ENCODE assay signal across 8 cellular contexts in genomic region chr1:226186124-226187018, GRCh38. TPM values are rescaled to one million over a fixed set of nuclear protein-coding genes. Genes with fewer than 3 reads are reported as not detected.
DNase-seq lines count a peak whose midpoint lies in the region; ATAC-seq and TF ChIP-seq lines count a peak whose summit lies in the region.

TSS of gene ACBD3 (minus strand) at chr1:226186741. CDS start at chr1:226186675, 66 bp downstream.

- H3K36me3 Mint-ChIP-seq in CD4-positive, CD25-positive, alpha-beta regulatory T cell: peaks cover 7% of the 10 kb centered on the region

- H3K4me1 Mint-ChIP-seq in CD4-positive, CD25-positive, alpha-beta regulatory T cell: peaks cover 26 to 46% (median 33%) of the 10 kb centered on the region in 4 donors

- TF ChIP-seq POLR2A in right lobe of liver (IDR thresholded peaks at IDR 0.05): peak; percentile 91

- DNase-seq in CD4-positive, CD25-positive, alpha-beta regulatory T cell: peak; percentile 80 to 92 (median 85)
- DNase-seq in HK-2 (ENCODE audit: unreplicated experiment) (peak; percentile 85), NCI-H82 treated with DMSO at 0.1 percent for 48 hours (lab: John Stamatoyannopoulos, UW; ENCODE audit: unreplicated experiment) (peak; percentile 88), dermis microvascular lymphatic vessel endothelial cell (ENCODE audit: low read depth in 2 of 2) (peak; percentile 71 to 90), right lobe of liver (peak; percentile 87 to 91 (median 89))
- DNase-seq in activated CD4-positive, alpha-beta T cell treated with anti-CD3 and anti-CD28 coated beads, Interleukin-2, amount 50 U/mL, for 48 hours: peak; percentile 83 to 87
- DNase-seq in stimulated activated CD4-positive, alpha-beta T cell treated with anti-CD3 and anti-CD28 coated beads, Interleukin-4, amount 100 ng/mL, for 24 hours: peak; percentile 88

- no peaks in the 10 kb centered on the region for H3K36me3 ChIP-seq in CD4-positive, CD25-positive, alpha-beta regulatory T cell (ENCODE audit: control insufficient read depth, insufficient read depth, low read length)
- H3K36me3 ChIP-seq in right lobe of liver: no peaks in the 10 kb centered on the region

- H3K4me3 ChIP-seq in CD4-positive, CD25-positive, alpha-beta regulatory T cell (ENCODE audit: low read depth, low read length): peak within 1 kb of the TSS; percentile 93
- peak within 1 kb of the TSS; percentile 84 to 95 (median 86) for H3K4me3 ChIP-seq in right lobe of liver

- H3K27ac Mint-ChIP-seq in CD4-positive, CD25-positive, alpha-beta regulatory T cell: peak within 1 kb of the TSS; percentile 95 to 97 (median 96)

- peak; percentile 97 to 99 for ATAC-seq in CD4-positive, CD25-positive, alpha-beta regulatory T cell (ENCODE audit: low read depth in 2 of 2)
- ATAC-seq in GM19452 (IDR thresholded peaks at IDR 0.05; ENCODE audit: unreplicated experiment): peak; percentile 93
- ATAC-seq in right lobe of liver: peak; percentile 95 to 97 (median 96)

- H3K4me3 Mint-ChIP-seq in CD4-positive, CD25-positive, alpha-beta regulatory T cell: peak within 1 kb of the TSS; percentile 92 to 99 (median 94)

- H3K9me3 ChIP-seq in CD4-positive, CD25-positive, alpha-beta regulatory T cell (ENCODE audit: control insufficient read depth in 2 of 2, low read length in 2 of 2): no peaks in the 10 kb centered on the region
- H3K9me3 ChIP-seq in right lobe of liver: no peaks in the 10 kb centered on the region

- no peaks in the 10 kb centered on the region for H3K9me3 Mint-ChIP-seq in CD4-positive, CD25-positive, alpha-beta regulatory T cell

- peak within 1 kb of the TSS; percentile 84 for H3K27ac ChIP-seq in CD4-positive, CD25-positive, alpha-beta regulatory T cell (ENCODE audit: insufficient read depth, low read length, poor library complexity, severe bottlenecking)
- H3K27ac ChIP-seq in right lobe of liver: peak within 1 kb of the TSS; percentile 81 to 89 (median 85)

- WGBS in right lobe of liver (ENCODE audit: insufficient coverage, low coverage, low lambda C conversion rate, missing lambda C conversion rate): 0% methylated on average over 1 of the region's 75 CpGs

- H3K27me3 Mint-ChIP-seq in CD4-positive, CD25-positive, alpha-beta regulatory T cell: no peaks in the 10 kb centered on the region

- TF ChIP-seq CTCF in right lobe of liver (IDR thresholded peaks at IDR 0.05): peak in 1 of 4 donors; percentile 32

- intact Hi-C loops in right lobe of liver (cut with DNase I): no loop called here

- H3K4me1 ChIP-seq in CD4-positive, CD25-positive, alpha-beta regulatory T cell (ENCODE audit: control insufficient read depth, insufficient read depth, low read length, poor library complexity, severe bottlenecking): peaks cover 42% of the 10 kb centered on the region
- peaks cover 0 to 32% (median 8%) of the 10 kb centered on the region in 4 donors for H3K4me1 ChIP-seq in right lobe of liver

- H3K27me3 ChIP-seq in CD4-positive, CD25-positive, alpha-beta regulatory T cell (ENCODE audit: control insufficient read depth, insufficient read depth, low read length): no peaks in the 10 kb centered on the region
- H3K27me3 ChIP-seq in right lobe of liver: no peaks in the 10 kb centered on the region

RNA-seq across cellular contexts. Expression of gene ACBD3, which starts in this region (rescaled TPM):
- total RNA-seq in CD4-positive, CD25-positive, alpha-beta regulatory T cell: 29.6 TPM
- 10 to 100 TPM; 14.7 to 21.9 (median 19.9) TPM for polyA plus RNA-seq in CD4-positive, CD25-positive, alpha-beta regulatory T cell
- total RNA-seq in dermis microvascular lymphatic vessel endothelial cell: 27.9 and 32.0 TPM in 2 replicates
- 10 to 100 TPM; 14.6 to 23.6 (median 17.5) TPM for total RNA-seq in right lobe of liver

Comparison
In these comparisons a context has a peak if more than half of its experiments do, and no peak if none do; other contexts are left out.
1. Peak in every context shown above with its lines: DNase-seq, ATAC-seq, H3K4me3 ChIP-seq and H3K27ac ChIP-seq.